In genomic region chr7:140044251-140044650, GRCh38 we compare ENCODE assay signal across 24 cellular contexts.
"Had no signal": no experiment of that assay in that cellular context is flagged by ENCODE, and none has a peak within 500 bp of the region (broad histone marks: within the 10 kb centered on the region; RNA-seq: fewer than 3 reads in every experiment).

No MANE protein-coding gene starts in this region.

- H3K27ac ChIP-seq: colonic mucosa, gastrocnemius medialis, neutrophil, pancreas, testis, tibial artery, upper lobe of left lung, uterus had no signal

- H3K4me1 ChIP-seq: colonic mucosa, testis, uterus had no signal

- H3K36me3 ChIP-seq: colonic mucosa, gastrocnemius medialis, uterus had no signal

- H3K27me3 ChIP-seq: colonic mucosa, gastrocnemius medialis, neutrophil, pancreas, testis, tibial artery, upper lobe of left lung, uterus had no signal

- H3K4me2 ChIP-seq: smooth muscle cell had no signal

- H3K4me3 ChIP-seq: colonic mucosa, gastrocnemius medialis, mucosa of descending colon, pancreas, smooth muscle cell, testis, tibial artery, upper lobe of left lung, uterus had no signal

- H3K9me3 ChIP-seq: colonic mucosa, gastrocnemius medialis, mucosa of descending colon, neutrophil, pancreas, testis, tibial artery, upper lobe of left lung, uterus had no signal

- ATAC-seq: gastrocnemius medialis; left lobe of liver; mucosa of descending colon; natural killer cell treated with Interleukin-12 subunit alpha and Interleukin-12 subunit beta and Interleukin-15 and Interleukin-18, amount 100 ng/mL, for 72 hours; pancreas; sciatic nerve; stimulated activated naive CD8-positive, alpha-beta T cell treated with anti-CD3 and anti-CD28 coated beads, Interleukin-15, Interleukin-2, amounts not matched to agents 100 U/mL and 50 U/mL, for 24 hours had no signal

- DNase-seq: colonic mucosa; effector CD8-positive, alpha-beta T cell; endodermal cell; erythroblast; gastrocnemius medialis; kidney; mesenchymal stem cell; mucosa of descending colon; naive B cell; pancreas; stimulated activated CD4-positive, alpha-beta T cell treated with anti-CD3 and anti-CD28 coated beads, Interleukin-12 subunit alpha, Interleukin-12 subunit beta, amount 100 ng/mL, for 4 hours; stimulated activated CD4-positive, alpha-beta T cell treated with anti-CD3 and anti-CD28 coated beads, Interleukin-1b, Interleukin-23, amount 100 ng/mL, for 48 hours; stimulated activated CD4-positive, alpha-beta T cell treated with anti-CD3 and anti-CD28 coated beads, Interleukin-4, amount 100 ng/mL, for 1 hour; stimulated activated naive CD8-positive, alpha-beta T cell treated with anti-CD3 and anti-CD28 coated beads, Interleukin-15, Interleukin-2, amounts not matched to agents 100 U/mL and 50 U/mL, for 24 hours; substantia nigra; testis; tibial artery; upper lobe of left lung; uterus had no signal

- FAIRE-seq: kidney, pancreas had no signal
